In the genomic region with DNA sequence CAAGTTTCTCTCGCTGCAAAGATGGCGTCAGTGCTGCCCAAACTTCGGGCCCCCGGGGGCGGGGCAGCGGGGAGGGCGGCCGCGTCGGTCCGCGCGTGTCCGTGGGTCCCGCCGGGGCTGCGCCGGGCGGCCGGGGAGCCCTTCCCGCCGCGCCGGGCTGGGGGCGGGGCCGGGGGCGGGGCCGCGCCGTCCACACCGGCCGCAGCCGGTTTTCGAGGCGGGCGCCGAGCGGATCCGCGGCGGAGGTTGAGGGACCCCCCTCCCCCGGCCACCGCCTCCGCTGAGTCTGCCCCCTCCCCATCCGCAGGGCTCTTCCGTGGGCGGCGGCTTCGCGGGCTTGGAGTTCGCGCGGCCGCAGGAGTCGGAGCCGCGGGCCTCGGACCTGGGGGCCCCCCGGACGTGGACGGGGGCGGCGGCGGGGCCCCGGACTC, we compare ENCODE assay signal across 1 cellular context.
TF ChIP-seq lines count a peak whose summit lies in the region.

No MANE protein-coding gene starts in this region.

TF ChIP-seq in H1, 55 proteins besides CTCF, POLR2A, EP300 and RAD21:
- TF ChIP-seq YY1 (IDR thresholded peaks at IDR 0.05; ENCODE audit: low read depth, low read length): peak; percentile 31; the same call in 1 of the 2 replicates
- TF ChIP-seq POLR2AphosphoS5 (IDR thresholded peaks at IDR 0.05; ENCODE audit: low read depth, low read length): no peak
- TF ChIP-seq GABPA (IDR thresholded peaks at IDR 0.05; ENCODE audit: borderline replicate concordance, insufficient read depth, low read length): 0 out of 2 replicates have a peak, but pooled peaks have one; percentile 10
- peak; percentile 41 for TF ChIP-seq KDM4A (IDR thresholded peaks at IDR 0.05; ENCODE audit: low read depth, low read length, severe bottlenecking)
- peak; percentile 64 for TF ChIP-seq BACH1 (IDR thresholded peaks at IDR 0.05; ENCODE audit: low read length)
- no peak for TF ChIP-seq MAFK (IDR thresholded peaks at IDR 0.05; ENCODE audit: low read depth, low read length)
TF ChIP-seq in H1: peak in this region for 4.
